In the genomic region with DNA sequence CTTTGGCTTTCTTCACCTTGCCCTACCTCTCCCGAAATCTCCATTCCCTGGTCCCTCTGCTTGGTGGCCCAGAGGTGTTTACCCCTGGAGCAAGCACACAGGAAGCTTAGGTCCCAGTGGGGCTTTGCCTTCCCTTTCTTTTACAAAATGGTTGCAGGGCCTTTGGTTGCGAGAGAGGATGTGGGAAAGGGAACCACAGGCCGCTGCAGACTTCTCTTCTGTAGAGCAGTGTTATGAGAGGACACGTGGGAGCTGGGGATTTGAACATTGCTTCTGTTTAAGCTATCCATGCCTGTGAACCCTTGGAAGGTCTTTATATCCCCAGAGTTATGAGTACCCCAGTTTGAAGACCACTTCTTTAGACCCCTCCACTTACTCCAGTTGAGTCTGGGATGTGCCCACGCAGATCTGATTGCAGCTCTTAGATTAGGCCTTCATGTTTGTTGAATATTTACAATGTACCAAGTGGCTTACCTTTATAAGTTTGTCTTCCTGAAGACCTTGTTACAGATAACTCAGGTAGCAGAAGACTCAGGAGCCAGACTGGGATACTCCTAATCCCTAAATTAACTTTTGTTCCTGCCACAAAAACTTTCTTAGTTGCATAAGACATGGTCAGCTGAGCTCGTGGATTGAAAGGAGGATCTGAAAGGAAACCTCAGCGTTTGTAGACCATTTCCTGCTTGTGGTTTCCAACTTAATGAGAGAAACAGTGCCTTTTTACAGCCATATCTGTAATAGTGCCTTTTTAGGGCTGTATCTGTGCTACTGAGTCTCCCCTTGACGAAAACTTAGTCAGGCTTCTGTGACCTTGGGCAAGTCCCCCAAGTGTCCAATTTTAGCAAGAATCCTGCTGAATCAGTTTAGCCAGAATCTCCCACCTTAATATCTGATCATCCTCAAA, we compare ENCODE assay signal across 1 cellular context.
TF ChIP-seq lines count a peak whose summit lies in the region.

No MANE protein-coding gene starts in this region.

TF ChIP-seq in H1, 55 proteins besides CTCF, POLR2A, EP300 and RAD21 (continued from another document):
- TF ChIP-seq ATF2 (IDR thresholded peaks at IDR 0.05; ENCODE audit: low read length) (no peak), TBP (IDR thresholded peaks at IDR 0.05; ENCODE audit: low read depth, low read length) (no peak), CREB1 (IDR thresholded peaks at IDR 0.05) (no peak), JUN (IDR thresholded peaks at IDR 0.05; ENCODE audit: low read depth, low read length) (no peak), CBX5 (IDR thresholded peaks at IDR 0.05; ENCODE audit: low read depth, low read length) (no peak), SIRT6 (IDR thresholded peaks at IDR 0.05; ENCODE audit: low read length) (no peak), KDM5A (IDR thresholded peaks at IDR 0.05; ENCODE audit: low read length) (no peak), SIN3A (conservative IDR thresholded peaks at IDR 0.05 in 1 of 2, IDR thresholded peaks at IDR 0.05 in 1 of 2; ENCODE audit: low read depth in 1 of 2, low read length in 2 of 2) (no peak)
- TF ChIP-seq, protein P1, sequence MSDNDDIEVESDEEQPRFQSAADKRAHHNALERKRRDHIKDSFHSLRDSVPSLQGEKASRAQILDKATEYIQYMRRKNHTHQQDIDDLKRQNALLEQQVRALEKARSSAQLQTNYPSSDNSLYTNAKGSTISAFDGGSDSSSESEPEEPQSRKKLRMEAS (IDR thresholded peaks at IDR 0.05): no peak
TF ChIP-seq in H1: peak in this region for 0.
